Comparison of ENCODE assay signal across 6 cellular contexts in the genomic region with DNA sequence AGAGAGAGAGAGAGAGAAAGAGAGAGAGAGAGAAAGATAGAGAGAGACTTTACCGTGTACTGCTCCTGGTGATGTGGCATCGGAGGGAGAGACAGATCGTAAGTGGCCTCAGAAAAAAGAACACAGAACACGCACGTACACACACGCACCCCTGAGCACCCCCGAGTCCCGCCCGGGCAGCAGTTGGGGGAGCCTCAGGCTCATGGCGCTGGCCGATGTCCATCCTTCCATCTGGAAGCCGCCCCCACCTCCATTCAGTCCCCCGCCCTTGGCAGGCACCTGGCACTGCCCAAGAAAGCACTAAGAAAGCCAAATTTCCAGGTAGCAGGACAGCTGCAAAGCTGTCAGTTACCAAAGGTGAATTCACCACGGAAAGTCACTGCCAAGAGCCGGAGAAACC.
"Had no signal": no experiment of that assay in that cellular context is flagged by ENCODE, and none has a peak within 500 bp of the region (broad histone marks: within the 10 kb centered on the region; RNA-seq: fewer than 3 reads in every experiment).

No MANE protein-coding gene starts in this region.

- H3K27ac Mint-ChIP-seq: IgD-negative memory B cell had no signal

- H3K4me3 ChIP-seq: K562 had no signal

- H3K9me3 Mint-ChIP-seq: IgD-negative memory B cell had no signal

- ATAC-seq: HepG2, K562 had no signal

- H3K27me3 Mint-ChIP-seq: IgD-negative memory B cell had no signal

- H3K4me3 Mint-ChIP-seq: IgD-negative memory B cell had no signal

- H3K36me3 Mint-ChIP-seq: IgD-negative memory B cell had no signal

- H3K27ac ChIP-seq: HL-60 had no signal

- DNase-seq: KBM-7, KG1 had no signal
